32 cellular contexts compared by ENCODE assay signal in the genomic region with DNA sequence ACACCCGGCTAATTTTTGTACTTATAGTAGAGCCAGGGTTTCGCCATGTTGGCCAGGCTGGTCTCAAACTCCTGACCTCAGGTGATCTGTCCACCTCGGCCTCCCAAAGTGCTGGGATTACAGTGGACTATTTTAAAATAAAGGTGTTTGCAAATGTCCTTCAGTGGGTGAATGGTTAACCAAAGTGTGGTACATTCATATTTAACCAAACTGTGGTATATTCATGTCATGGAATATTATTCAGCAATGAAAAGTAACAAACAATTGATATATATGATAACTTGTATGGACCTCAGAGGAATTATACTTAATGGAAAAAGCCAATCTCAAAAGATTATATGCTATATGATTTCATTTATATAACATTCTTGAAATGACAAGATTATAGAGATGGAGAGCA.
DNase-seq lines count a peak whose midpoint lies in the region; ATAC-seq, FAIRE-seq and TF ChIP-seq lines count a peak whose summit lies in the region.
"Had no signal": no experiment of that assay in that cellular context is flagged by ENCODE, and none has a peak within 500 bp of the region (broad histone marks: within the 10 kb centered on the region; RNA-seq: fewer than 3 reads in every experiment).

No MANE protein-coding gene starts in this region.

- POLR2A ChIA-PET in SK-N-SH (lab: Yijun Ruan, JAX), result no interaction called here
- POLR2A ChIA-PET in A549 (lab: Yijun Ruan, JAX), result no interaction called here
- POLR2A ChIA-PET in GM12878 (lab: Charles Lee), result no interaction called here

- TF ChIP-seq EP300 in SK-N-SH (IDR thresholded peaks at IDR 0.05; ENCODE audit: borderline replicate concordance in 1 of 2, low read depth in 1 of 2, low read length in 1 of 2) (no peak), A549 (IDR thresholded peaks at IDR 0.05) (no peak), GM12878 (IDR thresholded peaks at IDR 0.05; ENCODE audit: borderline replicate concordance in 1 of 2, control insufficient read depth in 1 of 2, low read depth in 2 of 2, low read length in 2 of 2) (no peak)

- no peaks in the 10 kb centered on the region for H3F3A ChIP-seq in SK-N-SH (replicated peaks; ENCODE audit: insufficient read depth)

- CTCF ChIA-PET in SK-N-SH (lab: Yijun Ruan, JAX) (no interaction called here), A549 (lab: Yijun Ruan, JAX) (no interaction called here), GM12878 (lab: Yijun Ruan, JAX) (interaction anchor here (2.7 kb wide), 1 partner anchor 11 kb away, joined by 7 read pairs; no protein-coding TSS in a partner anchor)

- H3K9me2 ChIP-seq in SK-N-SH, result no peaks in the 10 kb centered on the region

- H3K9ac ChIP-seq in SK-N-SH (no peak overlapping the region), GM12878 (ENCODE audit: control insufficient read depth, insufficient read depth, low read length) (no peak overlapping the region)
- H3K9ac ChIP-seq: BLaER1; BLaER1 treated with 17β-estradiol and CSF1 and Interleukin-3, amounts not matched to agents 10 nM and 100 nM had no signal

- H3K36me3 ChIP-seq in SK-N-SH (replicated peaks in 1 of 2; ENCODE audit: control insufficient read depth in 1 of 2, insufficient read depth in 2 of 2, low read length in 1 of 2) (no peaks in the 10 kb centered on the region), GM12878 (ENCODE audit: control insufficient read depth in 2 of 2, insufficient read depth in 2 of 2, low read length in 1 of 2) (no peaks in the 10 kb centered on the region; a peak in 1 of 4 replicates)
- H3K36me3 ChIP-seq: BE2C; BLaER1; BLaER1 treated with 17β-estradiol and CSF1 and Interleukin-3, amounts not matched to agents 10 nM and 100 nM had no signal

- no TSS peak for BruUV-seq in GM12878 (replicated peaks; lab: Mats Ljungman, UMichigan)

- intact Hi-C loops in GM12878 (cut with micrococcal nuclease; ENCODE audit: unreplicated experiment), result no loop called here

- SMC1A ChIA-PET in GM12878 (lab: Charles Lee; ENCODE audit: uncharacterized antibody, unreplicated experiment), result interaction anchor here (1.5 to 8.7 kb wide), 2 partner anchors 10 to 27 kb away, joined by 4 to 103 read pairs; no protein-coding TSS in a partner anchor

- WGBS in SK-N-SH (ENCODE audit: low lambda C conversion rate), result 46% methylated on average over 3 of the region's 3 CpGs
- 21% methylated on average over 3 of the region's 3 CpGs for WGBS in A549 (ENCODE audit: missing lambda C conversion rate)
- WGBS in GM12878 (ENCODE audit: insufficient coverage, insufficient replicate concordance, low lambda C conversion rate, missing lambda C conversion rate), result 67% methylated on average over 3 of the region's 3 CpGs

- H3K4me3 ChIP-seq in SK-N-SH (ENCODE audit: low read depth in 2 of 2, low read length in 1 of 2), result no peak overlapping the region
- no peak overlapping the region for H3K4me3 ChIP-seq in A549
- no peak overlapping the region for H3K4me3 ChIP-seq in GM12878
- H3K4me3 ChIP-seq: BLaER1; BLaER1 treated with 17β-estradiol and CSF1 and Interleukin-3, amounts not matched to agents 10 nM and 100 nM had no signal

- no peak for DNase-seq in SK-N-SH
- no peak for DNase-seq in A549 (ENCODE audit: low read depth in 1 of 2, low spot score in 1 of 2)
- no peak for DNase-seq in GM12878 (ENCODE audit: low read depth, low spot score)
- DNase-seq in stimulated activated naive CD4-positive, alpha-beta T cell (lab: John Stamatoyannopoulos, UW), result no peak
- DNase-seq: 8988T; ACHN; AML-193; BE2C; C1 segment of cervical spinal cord; Caco-2; Calu3; CD4-positive, alpha-beta memory T cell; CD4-positive, alpha-beta T cell; CD4-positive, CD25-positive, alpha-beta regulatory T cell; CD8-positive, alpha-beta memory T cell; CD8-positive, alpha-beta T cell; COR-L47; DMS 273 treated with DMSO at 0.1 percent for 48 hours; DMS153; DMS53; DMS79; DMS79 treated with DMSO at 0.1 percent for 48 hours; DND-41; EL had no signal

- no peak for TF ChIP-seq CTCF in SK-N-SH (IDR thresholded peaks at IDR 0.05)
- no peak for TF ChIP-seq CTCF in A549 (IDR thresholded peaks at IDR 0.05)
- no peak for TF ChIP-seq CTCF in GM12878 (IDR thresholded peaks at IDR 0.05 in 2 of 3, conservative IDR thresholded peaks at IDR 0.05 in 1 of 3; ENCODE audit: control insufficient read depth in 2 of 3, extremely low read depth in 1 of 3, insufficient read depth in 1 of 3, low read depth in 3 of 3, low read length in 3 of 3)

- in situ Hi-C loops in GM12878 (cut with MboI), result no loop called here

- TF ChIP-seq POLR2A in A549 (IDR thresholded peaks at IDR 0.05; ENCODE audit: low read length), result no peak
- no peak for TF ChIP-seq POLR2A in GM12878 (IDR thresholded peaks at IDR 0.05; ENCODE audit: low read depth, low read length)

- ATAC-seq in SK-N-SH treated with all-trans-retinoic acid at 6 μM for 48 hours (no peak), A549 (no peak), GM12878 (no peak), HG03378 (IDR thresholded peaks at IDR 0.05; ENCODE audit: unreplicated experiment) (no peak)
- ATAC-seq: CD8-positive, alpha-beta T cell had no signal

- H3K27ac ChIP-seq in SK-N-SH (ENCODE audit: low read depth in 2 of 2, low read length in 1 of 2) (no peak overlapping the region), A549 (no peak overlapping the region), GM12878 (ENCODE audit: control insufficient read depth, insufficient read depth) (no peak overlapping the region)
- H3K27ac ChIP-seq: 22Rv1; BLaER1; BLaER1 treated with 17β-estradiol and CSF1 and Interleukin-3, amounts not matched to agents 10 nM and 100 nM; C4-2B had no signal

- no peaks in the 10 kb centered on the region for H3K9me3 ChIP-seq in SK-N-SH
- 0 out of 3 replicates have a peak, but pooled peaks cover 2% of the 10 kb centered on the region for H3K9me3 ChIP-seq in A549
- H3K9me3 ChIP-seq in GM12878 (replicated peaks; ENCODE audit: control insufficient read depth, insufficient read depth, low read length), result no peaks in the 10 kb centered on the region; the same call in 2 of the 3 replicates
- H3K9me3 ChIP-seq: BE2C had no signal

- H3K4me2 ChIP-seq in SK-N-SH, result no peak overlapping the region
- no peak overlapping the region for H3K4me2 ChIP-seq in A549
- H3K4me2 ChIP-seq in GM12878 (ENCODE audit: control insufficient read depth, insufficient read depth), result no peak overlapping the region
- H3K4me2 ChIP-seq: BLaER1; BLaER1 treated with 17β-estradiol and CSF1 and Interleukin-3, amounts not matched to agents 10 nM and 100 nM had no signal

- TF ChIP-seq RAD21 in SK-N-SH (IDR thresholded peaks at IDR 0.05; ENCODE audit: low read length) (no peak), A549 (conservative IDR thresholded peaks at IDR 0.05 in 1 of 2, IDR thresholded peaks at IDR 0.05 in 1 of 2) (no peak), GM12878 (IDR thresholded peaks at IDR 0.05; ENCODE audit: insufficient read depth, low read depth, low read length) (no peak)

- H3K4me1 ChIP-seq in SK-N-SH (ENCODE audit: control insufficient read depth in 1 of 2, insufficient read depth in 2 of 2, low read depth in 1 of 2, low read length in 1 of 2), result peaks cover 0 to under 1% of the 10 kb centered on the region in 2 experiments; a peak in 1 of 4 replicates
- H3K4me1 ChIP-seq in A549, result no peaks in the 10 kb centered on the region
- H3K4me1 ChIP-seq in GM12878 (ENCODE audit: control insufficient read depth, insufficient read depth, low read length), result no peaks in the 10 kb centered on the region
- H3K4me1 ChIP-seq: Caco-2 had no signal

- no peaks in the 10 kb centered on the region for H3K79me2 ChIP-seq in SK-N-SH (ENCODE audit: insufficient read depth)
- H3K79me2 ChIP-seq in GM12878 (ENCODE audit: control insufficient read depth, insufficient read depth, low read length), result no peaks in the 10 kb centered on the region

- H3K27me3 ChIP-seq in SK-N-SH (ENCODE audit: insufficient read depth), result no peaks in the 10 kb centered on the region; the same call in 1 of the 2 replicates
- no peaks in the 10 kb centered on the region for H3K27me3 ChIP-seq in GM12878 (replicated peaks in 1 of 2; ENCODE audit: control insufficient read depth in 2 of 2, insufficient read depth in 2 of 2, low read length in 1 of 2)
- H3K27me3 ChIP-seq: BE2C; BLaER1; BLaER1 treated with 17β-estradiol and CSF1 and Interleukin-3, amounts not matched to agents 10 nM and 100 nM had no signal

- H2AFZ ChIP-seq in SK-N-SH (ENCODE audit: low read depth) (no peak overlapping the region), GM12878 (ENCODE audit: control insufficient read depth, low read depth, low read length) (no peak overlapping the region)

- RAD21 ChIA-PET in GM12878 (lab: Charles Lee; ENCODE audit: unreplicated experiment), result no interaction called here

- no peaks in the 10 kb centered on the region for H4K20me1 ChIP-seq in SK-N-SH (ENCODE audit: insufficient read depth)
- H4K20me1 ChIP-seq in GM12878 (ENCODE audit: control insufficient read depth, insufficient read depth), result no peaks in the 10 kb centered on the region
- H4K20me1 ChIP-seq: BLaER1; BLaER1 treated with 17β-estradiol and CSF1 and Interleukin-3, amounts not matched to agents 10 nM and 100 nM had no signal

- FAIRE-seq in A549 (lab: Jason Lieb, UNC) (peak; percentile 18), GM12878 (lab: Jason Lieb, UNC) (no peak)
- FAIRE-seq: A204.1, D721Med had no signal

TF ChIP-seq in SK-N-SH treated with all-trans-retinoic acid at 6 μM for 48 hours, 23 proteins besides CTCF, POLR2A, EP300 and RAD21:
- peak; percentile 91 for TF ChIP-seq ZNF8 (CRISPR knock-in tag; IDR thresholded peaks at IDR 0.05)
- no peak for TF ChIP-seq RARB (CRISPR knock-in tag; IDR thresholded peaks at IDR 0.05)

TF ChIP-seq in SK-N-SH, 30 proteins besides CTCF, POLR2A, EP300 and RAD21:
- no peak for TF ChIP-seq NRF1 (IDR thresholded peaks at IDR 0.05; ENCODE audit: low read depth, low read length)

TF ChIP-seq in A549, 52 proteins besides CTCF, POLR2A, EP300 and RAD21 (continues in another document):
- TF ChIP-seq, protein P1, sequence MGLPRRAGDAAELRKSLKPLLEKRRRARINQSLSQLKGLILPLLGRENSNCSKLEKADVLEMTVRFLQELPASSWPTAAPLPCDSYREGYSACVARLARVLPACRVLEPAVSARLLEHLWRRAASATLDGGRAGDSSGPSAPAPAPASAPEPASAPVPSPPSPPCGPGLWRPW (IDR thresholded peaks at IDR 0.05), result no peak
- no peak for TF ChIP-seq EHF (CRISPR knock-in tag; IDR thresholded peaks at IDR 0.05)
- TF ChIP-seq BHLHE40 (IDR thresholded peaks at IDR 0.05; ENCODE audit: low read depth, low read length), result no peak
- no peak for TF ChIP-seq JUN (IDR thresholded peaks at IDR 0.05)
- TF ChIP-seq ZC3H11A (IDR thresholded peaks at IDR 0.05), result no peak

TF ChIP-seq in GM12878, 131 proteins besides CTCF, POLR2A, EP300 and RAD21:
- TF ChIP-seq KDM1A (IDR thresholded peaks at IDR 0.05; ENCODE audit: borderline replicate concordance) (no peak), PAX5 (IDR thresholded peaks at IDR 0.05; ENCODE audit: borderline replicate concordance, low read depth, low read length) (no peak), ZNF217 (IDR thresholded peaks at IDR 0.05) (0 out of 2 replicates have a peak, but pooled peaks have one; percentile 23), JUNB (IDR thresholded peaks at IDR 0.05) (no peak)
TF ChIP-seq in GM12878: peak in this region for 1.
